ENCODE assay signal across 9 cellular contexts in the genomic region with DNA sequence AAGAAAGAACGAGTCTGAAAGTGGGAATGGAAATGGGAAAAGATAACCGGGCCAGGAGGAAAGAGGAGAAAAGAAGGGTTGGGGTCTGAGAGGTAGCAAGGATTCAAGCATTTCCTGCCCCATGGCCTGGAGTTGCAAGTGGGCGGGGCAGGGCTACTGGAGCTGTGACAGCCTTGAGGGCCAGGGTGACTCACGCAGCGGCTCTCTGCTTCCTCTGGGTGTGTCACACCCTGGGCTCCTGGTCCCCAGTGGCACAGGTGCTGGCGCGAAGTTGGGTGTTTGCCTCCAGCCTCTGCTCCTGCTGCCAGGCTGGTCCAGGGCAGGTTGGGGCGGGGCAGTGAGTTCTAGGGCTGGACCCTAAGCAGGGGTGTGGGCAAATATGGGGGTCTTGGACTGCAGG. TPM values are rescaled to one million over a fixed set of nuclear protein-coding genes. Genes with fewer than 3 reads are reported as not detected.
DNase-seq lines count a peak whose midpoint lies in the region; ATAC-seq and TF ChIP-seq lines count a peak whose summit lies in the region.
"Had no signal": no experiment of that assay in that cellular context is flagged by ENCODE, and none has a peak within 500 bp of the region (broad histone marks: within the 10 kb centered on the region; RNA-seq: fewer than 3 reads in every experiment).

No MANE protein-coding gene starts in this region.

- H3K4me1 ChIP-seq in HEK293 (ENCODE audit: control insufficient read depth, insufficient read depth, low read length) (peaks cover 16% of the 10 kb centered on the region; the same call in 1 of the 2 replicates), stomach (peaks cover 9 to 36% (median 21%) of the 10 kb centered on the region in 4 donors), sigmoid colon (peaks cover 0 to 15% (median 11%) of the 10 kb centered on the region in 4 donors)

- H3K4me3 Mint-ChIP-seq in T-helper 1 cell treated with Interleukin-12 subunit alpha and Interleukin-12 subunit beta and Interleukin-4 antibody, amounts not matched to agents 30 μg/mL and 1 μg/mL, for 36 hours, result peak overlapping the region; percentile 21
- H3K4me3 Mint-ChIP-seq in nephron progenitor cell, result no peak overlapping the region

- H3K4me1 Mint-ChIP-seq in T-helper 1 cell treated with Interleukin-12 subunit alpha and Interleukin-12 subunit beta and Interleukin-4 antibody, amounts not matched to agents 30 μg/mL and 1 μg/mL, for 36 hours (ENCODE audit: low read depth), result peaks cover 23% of the 10 kb centered on the region
- peaks cover 45% of the 10 kb centered on the region for H3K4me1 Mint-ChIP-seq in nephron progenitor cell

- H3K36me3 ChIP-seq in HEK293 (ENCODE audit: control insufficient read depth in 2 of 2, insufficient read depth in 1 of 2, low read length in 2 of 2) (no peaks in the 10 kb centered on the region), stomach (no peaks in the 10 kb centered on the region), sigmoid colon (no peaks in the 10 kb centered on the region)

- H3K4me3 ChIP-seq in HEK293 (ENCODE audit: low read depth, low read length), result no peak overlapping the region
- no peak overlapping the region for H3K4me3 ChIP-seq in stomach
- H3K4me3 ChIP-seq in sigmoid colon, result no peak overlapping the region

- ATAC-seq in GM21529 (IDR thresholded peaks at IDR 0.05; ENCODE audit: unreplicated experiment), result no peak

- no peaks in the 10 kb centered on the region for H3K9me3 ChIP-seq in HEK293 (ENCODE audit: control insufficient read depth, insufficient read depth, low read depth, low read length)
- H3K9me3 ChIP-seq in stomach, result no peaks in the 10 kb centered on the region
- H3K9me3 ChIP-seq in sigmoid colon, result no peaks in the 10 kb centered on the region

- no peak overlapping the region for H3K27ac Mint-ChIP-seq in T-helper 1 cell treated with Interleukin-12 subunit alpha and Interleukin-12 subunit beta and Interleukin-4 antibody, amounts not matched to agents 30 μg/mL and 1 μg/mL, for 36 hours
- H3K27ac Mint-ChIP-seq in nephron progenitor cell, result no peak overlapping the region

- no peaks in the 10 kb centered on the region for H3K36me3 Mint-ChIP-seq in T-helper 1 cell treated with Interleukin-12 subunit alpha and Interleukin-12 subunit beta and Interleukin-4 antibody, amounts not matched to agents 30 μg/mL and 1 μg/mL, for 36 hours (ENCODE audit: low read depth)
- no peaks in the 10 kb centered on the region for H3K36me3 Mint-ChIP-seq in nephron progenitor cell (ENCODE audit: low read depth)

- TF ChIP-seq CTCF in HEK293 (tag by site-specific recombination; IDR thresholded peaks at IDR 0.05) (no peak), stomach (IDR thresholded peaks at IDR 0.05) (no peak), sigmoid colon (IDR thresholded peaks at IDR 0.05) (no peak), nephron progenitor cell (IDR thresholded peaks at IDR 0.05) (no peak)

- CTCF ChIA-PET in HEK293 (lab: Yijun Ruan, JAX), result interaction anchor here (0.8 to 6.8 kb wide), 6 partner anchors 8 to 1258 kb away, joined by 3 to 57 read pairs (median 6); no protein-coding TSS in a partner anchor

- peaks cover 0 to 10% (median 0%) of the 10 kb centered on the region in 3 donors for H3K27me3 ChIP-seq in stomach
- no peaks in the 10 kb centered on the region for H3K27me3 ChIP-seq in sigmoid colon

- H3K9me3 Mint-ChIP-seq in T-helper 1 cell treated with Interleukin-12 subunit alpha and Interleukin-12 subunit beta and Interleukin-4 antibody, amounts not matched to agents 30 μg/mL and 1 μg/mL, for 36 hours, result no peaks in the 10 kb centered on the region
- no peaks in the 10 kb centered on the region for H3K9me3 Mint-ChIP-seq in nephron progenitor cell

- H3K27ac ChIP-seq in HEK293 (ENCODE audit: extremely low read depth, low read depth, low read length) (no peak overlapping the region), epithelial cell of prostate (no peak overlapping the region), stomach (peak overlapping the region; percentile 51 to 70 (median 59)), sigmoid colon (no peak overlapping the region)
- H3K27ac ChIP-seq: VCaP had no signal

- peaks cover 36% of the 10 kb centered on the region for H3K27me3 Mint-ChIP-seq in T-helper 1 cell treated with Interleukin-12 subunit alpha and Interleukin-12 subunit beta and Interleukin-4 antibody, amounts not matched to agents 30 μg/mL and 1 μg/mL, for 36 hours (ENCODE audit: low read depth)
- H3K27me3 Mint-ChIP-seq in nephron progenitor cell (ENCODE audit: low read depth, poor library complexity), result peaks cover 31% of the 10 kb centered on the region

- POLR2A ChIA-PET in HEK293 (lab: Yijun Ruan, JAX), result no interaction called here

- TF ChIP-seq POLR2A in stomach (IDR thresholded peaks at IDR 0.05) (no peak), sigmoid colon (IDR thresholded peaks at IDR 0.05) (no peak)

- no peak for TF ChIP-seq EP300 in stomach (IDR thresholded peaks at IDR 0.05)
- no peak for TF ChIP-seq EP300 in sigmoid colon (IDR thresholded peaks at IDR 0.05)

- 26 to 49% (median 31%) methylated on average over 7 to 8 of the region's 8 CpGs for WGBS in stomach, 5 donors
- WGBS in sigmoid colon, 2 donors, result 12 to 61% methylated on average over 8 of the region's 8 CpGs

- intact Hi-C loops in stomach (cut with DNase I; ENCODE audit: low total_unique reads) (no loop called here), sigmoid colon (cut with DNase I) (no loop called here)

- DNase-seq in 8988T (peak; percentile 93), epithelial cell of prostate (ENCODE audit: low read depth, low spot score) (peak; percentile 39), stomach (peak; percentile 92), sigmoid colon (no peak), nephron progenitor cell (no peak)

TF ChIP-seq in HEK293, 187 proteins besides CTCF, POLR2A, EP300 and RAD21 (continues in another document):
- TF ChIP-seq, protein P1, sequence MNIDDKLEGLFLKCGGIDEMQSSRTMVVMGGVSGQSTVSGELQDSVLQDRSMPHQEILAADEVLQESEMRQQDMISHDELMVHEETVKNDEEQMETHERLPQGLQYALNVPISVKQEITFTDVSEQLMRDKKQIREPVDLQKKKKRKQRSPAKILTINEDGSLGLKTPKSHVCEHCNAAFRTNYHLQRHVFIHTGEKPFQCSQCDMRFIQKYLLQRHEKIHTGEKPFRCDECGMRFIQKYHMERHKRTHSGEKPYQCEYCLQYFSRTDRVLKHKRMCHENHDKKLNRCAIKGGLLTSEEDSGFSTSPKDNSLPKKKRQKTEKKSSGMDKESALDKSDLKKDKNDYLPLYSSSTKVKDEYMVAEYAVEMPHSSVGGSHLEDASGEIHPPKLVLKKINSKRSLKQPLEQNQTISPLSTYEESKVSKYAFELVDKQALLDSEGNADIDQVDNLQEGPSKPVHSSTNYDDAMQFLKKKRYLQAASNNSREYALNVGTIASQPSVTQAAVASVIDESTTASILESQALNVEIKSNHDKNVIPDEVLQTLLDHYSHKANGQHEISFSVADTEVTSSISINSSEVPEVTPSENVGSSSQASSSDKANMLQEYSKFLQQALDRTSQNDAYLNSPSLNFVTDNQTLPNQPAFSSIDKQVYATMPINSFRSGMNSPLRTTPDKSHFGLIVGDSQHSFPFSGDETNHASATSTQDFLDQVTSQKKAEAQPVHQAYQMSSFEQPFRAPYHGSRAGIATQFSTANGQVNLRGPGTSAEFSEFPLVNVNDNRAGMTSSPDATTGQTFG (tag by site-specific recombination; IDR thresholded peaks at IDR 0.05; ENCODE audit: borderline replicate concordance), result no peak
- TF ChIP-seq, protein P2, sequence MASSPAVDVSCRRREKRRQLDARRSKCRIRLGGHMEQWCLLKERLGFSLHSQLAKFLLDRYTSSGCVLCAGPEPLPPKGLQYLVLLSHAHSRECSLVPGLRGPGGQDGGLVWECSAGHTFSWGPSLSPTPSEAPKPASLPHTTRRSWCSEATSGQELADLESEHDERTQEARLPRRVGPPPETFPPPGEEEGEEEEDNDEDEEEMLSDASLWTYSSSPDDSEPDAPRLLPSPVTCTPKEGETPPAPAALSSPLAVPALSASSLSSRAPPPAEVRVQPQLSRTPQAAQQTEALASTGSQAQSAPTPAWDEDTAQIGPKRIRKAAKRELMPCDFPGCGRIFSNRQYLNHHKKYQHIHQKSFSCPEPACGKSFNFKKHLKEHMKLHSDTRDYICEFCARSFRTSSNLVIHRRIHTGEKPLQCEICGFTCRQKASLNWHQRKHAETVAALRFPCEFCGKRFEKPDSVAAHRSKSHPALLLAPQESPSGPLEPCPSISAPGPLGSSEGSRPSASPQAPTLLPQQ (tag by site-specific recombination; IDR thresholded peaks at IDR 0.05), result peak; percentile 52; the same call in 1 of the 2 replicates
- no peak for TF ChIP-seq ZNF670 (tag by site-specific recombination; IDR thresholded peaks at IDR 0.05; ENCODE audit: low read depth)
- TF ChIP-seq ZSCAN23 (tag by site-specific recombination; IDR thresholded peaks at IDR 0.05), result no peak
- TF ChIP-seq, protein P3, sequence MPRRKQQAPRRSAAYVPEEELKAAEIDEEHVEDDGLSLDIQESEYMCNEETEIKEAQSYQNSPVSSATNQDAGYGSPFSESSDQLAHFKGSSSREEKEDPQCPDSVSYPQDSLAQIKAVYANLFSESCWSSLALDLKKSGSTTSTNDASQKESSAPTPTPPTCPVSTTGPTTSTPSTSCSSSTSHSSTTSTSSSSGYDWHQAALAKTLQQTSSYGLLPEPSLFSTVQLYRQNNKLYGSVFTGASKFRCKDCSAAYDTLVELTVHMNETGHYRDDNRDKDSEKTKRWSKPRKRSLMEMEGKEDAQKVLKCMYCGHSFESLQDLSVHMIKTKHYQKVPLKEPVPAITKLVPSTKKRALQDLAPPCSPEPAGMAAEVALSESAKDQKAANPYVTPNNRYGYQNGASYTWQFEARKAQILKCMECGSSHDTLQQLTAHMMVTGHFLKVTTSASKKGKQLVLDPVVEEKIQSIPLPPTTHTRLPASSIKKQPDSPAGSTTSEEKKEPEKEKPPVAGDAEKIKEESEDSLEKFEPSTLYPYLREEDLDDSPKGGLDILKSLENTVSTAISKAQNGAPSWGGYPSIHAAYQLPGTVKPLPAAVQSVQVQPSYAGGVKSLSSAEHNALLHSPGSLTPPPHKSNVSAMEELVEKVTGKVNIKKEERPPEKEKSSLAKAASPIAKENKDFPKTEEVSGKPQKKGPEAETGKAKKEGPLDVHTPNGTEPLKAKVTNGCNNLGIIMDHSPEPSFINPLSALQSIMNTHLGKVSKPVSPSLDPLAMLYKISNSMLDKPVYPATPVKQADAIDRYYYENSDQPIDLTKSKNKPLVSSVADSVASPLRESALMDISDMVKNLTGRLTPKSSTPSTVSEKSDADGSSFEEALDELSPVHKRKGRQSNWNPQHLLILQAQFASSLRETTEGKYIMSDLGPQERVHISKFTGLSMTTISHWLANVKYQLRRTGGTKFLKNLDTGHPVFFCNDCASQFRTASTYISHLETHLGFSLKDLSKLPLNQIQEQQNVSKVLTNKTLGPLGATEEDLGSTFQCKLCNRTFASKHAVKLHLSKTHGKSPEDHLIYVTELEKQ (tag by site-specific recombination; IDR thresholded peaks at IDR 0.05; ENCODE audit: borderline replicate concordance), result no peak

RNA-seq across cellular contexts. Expression of a gene that starts 3.3 kb away (rescaled TPM):
- total RNA-seq in stomach (1 to 10 TPM in 2 of 5 donors, under 1 TPM in 1, not detected in 2; 0.87 to 4.6 (median 2.0) TPM), sigmoid colon (under 1 TPM in 1 of 4 donors, not detected in 3; 0.95 TPM)
- polyA plus RNA-seq in stomach (1 to 10 TPM in 1 of 3 donors, under 1 TPM in 1, not detected in 1; 0.20 to 1.2 TPM), sigmoid colon (1 to 10 TPM in 1 of 3 donors, not detected in 2; 1.5 TPM)

RNA-seq across cellular contexts. Expression of a gene that starts 46.9 kb away (rescaled TPM):
- total RNA-seq in stomach, result not detected
- 1 to 10 TPM in 2 of 3 donors, not detected in 1; 1.1 to 5.0 TPM for polyA plus RNA-seq in stomach
- total RNA-seq in sigmoid colon, result not detected
- not detected for polyA plus RNA-seq in sigmoid colon

Comparison
In these comparisons a context has a peak if more than half of its experiments do, and no peak if none do; other contexts are left out.
1. DNase-seq: peak in 8988T (single experiment), epithelial cell of prostate (single experiment) and stomach (single experiment); none in sigmoid colon (single experiment) and nephron progenitor cell (single experiment).
2. H3K27ac ChIP-seq: peak in stomach (5 of 5); none in HEK293 (single experiment), epithelial cell of prostate (single experiment) and sigmoid colon (0 of 4).